1 cellular context compared by ENCODE assay signal in the genomic region with DNA sequence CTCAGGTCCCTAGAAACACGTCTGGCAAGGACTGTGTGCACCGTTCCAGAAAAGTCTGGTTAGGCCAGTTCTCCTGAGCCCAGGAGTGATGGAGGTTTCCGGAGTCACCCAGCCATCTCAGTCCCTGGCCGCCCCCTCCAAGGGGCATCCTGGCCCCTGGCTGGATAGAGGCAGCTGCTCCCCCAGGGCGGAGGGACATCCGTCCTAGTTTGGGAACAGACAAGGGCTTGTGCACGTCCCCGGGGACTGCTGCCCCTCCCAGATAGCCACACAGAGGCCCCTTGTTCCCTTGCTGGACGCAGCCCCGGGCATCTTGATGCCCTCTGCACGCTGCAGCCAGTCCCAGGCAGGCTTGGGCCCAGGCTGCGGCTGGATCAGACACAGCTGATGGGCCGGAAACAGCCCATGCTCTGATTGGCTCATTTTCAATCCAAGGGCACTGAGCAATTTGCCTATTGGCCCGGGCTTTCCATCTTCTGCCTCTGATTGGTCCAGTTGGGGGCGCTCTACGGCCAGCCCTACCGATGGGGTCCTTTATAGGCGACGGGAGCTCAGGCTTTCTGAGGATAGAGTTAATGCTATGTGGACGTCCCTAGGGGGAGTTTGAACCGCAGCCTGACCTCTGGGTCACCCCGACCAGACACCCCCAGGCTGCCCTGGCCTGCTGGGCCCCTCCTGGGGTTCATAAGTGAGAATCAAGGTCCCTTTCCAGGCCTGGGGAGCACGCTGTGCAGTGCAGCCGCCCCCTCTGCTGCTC.
TF ChIP-seq lines count a peak whose summit lies in the region.

No MANE protein-coding gene starts in this region.

TF ChIP-seq in GM23338, 12 proteins besides CTCF, POLR2A, EP300 and RAD21:
- TF ChIP-seq, protein P1, sequence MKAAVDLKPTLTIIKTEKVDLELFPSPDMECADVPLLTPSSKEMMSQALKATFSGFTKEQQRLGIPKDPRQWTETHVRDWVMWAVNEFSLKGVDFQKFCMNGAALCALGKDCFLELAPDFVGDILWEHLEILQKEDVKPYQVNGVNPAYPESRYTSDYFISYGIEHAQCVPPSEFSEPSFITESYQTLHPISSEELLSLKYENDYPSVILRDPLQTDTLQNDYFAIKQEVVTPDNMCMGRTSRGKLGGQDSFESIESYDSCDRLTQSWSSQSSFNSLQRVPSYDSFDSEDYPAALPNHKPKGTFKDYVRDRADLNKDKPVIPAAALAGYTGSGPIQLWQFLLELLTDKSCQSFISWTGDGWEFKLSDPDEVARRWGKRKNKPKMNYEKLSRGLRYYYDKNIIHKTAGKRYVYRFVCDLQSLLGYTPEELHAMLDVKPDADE (IDR thresholded peaks at IDR 0.05) = no peak
- no peak for TF ChIP-seq JUNB (IDR thresholded peaks at IDR 0.05; ENCODE audit: unreplicated experiment)
- TF ChIP-seq NANOG (IDR thresholded peaks at IDR 0.05; ENCODE audit: borderline replicate concordance) = no peak
- no peak for TF ChIP-seq ZNF331 (CRISPR knock-in tag; IDR thresholded peaks at IDR 0.05; ENCODE audit: low read depth)
- TF ChIP-seq, protein P2, sequence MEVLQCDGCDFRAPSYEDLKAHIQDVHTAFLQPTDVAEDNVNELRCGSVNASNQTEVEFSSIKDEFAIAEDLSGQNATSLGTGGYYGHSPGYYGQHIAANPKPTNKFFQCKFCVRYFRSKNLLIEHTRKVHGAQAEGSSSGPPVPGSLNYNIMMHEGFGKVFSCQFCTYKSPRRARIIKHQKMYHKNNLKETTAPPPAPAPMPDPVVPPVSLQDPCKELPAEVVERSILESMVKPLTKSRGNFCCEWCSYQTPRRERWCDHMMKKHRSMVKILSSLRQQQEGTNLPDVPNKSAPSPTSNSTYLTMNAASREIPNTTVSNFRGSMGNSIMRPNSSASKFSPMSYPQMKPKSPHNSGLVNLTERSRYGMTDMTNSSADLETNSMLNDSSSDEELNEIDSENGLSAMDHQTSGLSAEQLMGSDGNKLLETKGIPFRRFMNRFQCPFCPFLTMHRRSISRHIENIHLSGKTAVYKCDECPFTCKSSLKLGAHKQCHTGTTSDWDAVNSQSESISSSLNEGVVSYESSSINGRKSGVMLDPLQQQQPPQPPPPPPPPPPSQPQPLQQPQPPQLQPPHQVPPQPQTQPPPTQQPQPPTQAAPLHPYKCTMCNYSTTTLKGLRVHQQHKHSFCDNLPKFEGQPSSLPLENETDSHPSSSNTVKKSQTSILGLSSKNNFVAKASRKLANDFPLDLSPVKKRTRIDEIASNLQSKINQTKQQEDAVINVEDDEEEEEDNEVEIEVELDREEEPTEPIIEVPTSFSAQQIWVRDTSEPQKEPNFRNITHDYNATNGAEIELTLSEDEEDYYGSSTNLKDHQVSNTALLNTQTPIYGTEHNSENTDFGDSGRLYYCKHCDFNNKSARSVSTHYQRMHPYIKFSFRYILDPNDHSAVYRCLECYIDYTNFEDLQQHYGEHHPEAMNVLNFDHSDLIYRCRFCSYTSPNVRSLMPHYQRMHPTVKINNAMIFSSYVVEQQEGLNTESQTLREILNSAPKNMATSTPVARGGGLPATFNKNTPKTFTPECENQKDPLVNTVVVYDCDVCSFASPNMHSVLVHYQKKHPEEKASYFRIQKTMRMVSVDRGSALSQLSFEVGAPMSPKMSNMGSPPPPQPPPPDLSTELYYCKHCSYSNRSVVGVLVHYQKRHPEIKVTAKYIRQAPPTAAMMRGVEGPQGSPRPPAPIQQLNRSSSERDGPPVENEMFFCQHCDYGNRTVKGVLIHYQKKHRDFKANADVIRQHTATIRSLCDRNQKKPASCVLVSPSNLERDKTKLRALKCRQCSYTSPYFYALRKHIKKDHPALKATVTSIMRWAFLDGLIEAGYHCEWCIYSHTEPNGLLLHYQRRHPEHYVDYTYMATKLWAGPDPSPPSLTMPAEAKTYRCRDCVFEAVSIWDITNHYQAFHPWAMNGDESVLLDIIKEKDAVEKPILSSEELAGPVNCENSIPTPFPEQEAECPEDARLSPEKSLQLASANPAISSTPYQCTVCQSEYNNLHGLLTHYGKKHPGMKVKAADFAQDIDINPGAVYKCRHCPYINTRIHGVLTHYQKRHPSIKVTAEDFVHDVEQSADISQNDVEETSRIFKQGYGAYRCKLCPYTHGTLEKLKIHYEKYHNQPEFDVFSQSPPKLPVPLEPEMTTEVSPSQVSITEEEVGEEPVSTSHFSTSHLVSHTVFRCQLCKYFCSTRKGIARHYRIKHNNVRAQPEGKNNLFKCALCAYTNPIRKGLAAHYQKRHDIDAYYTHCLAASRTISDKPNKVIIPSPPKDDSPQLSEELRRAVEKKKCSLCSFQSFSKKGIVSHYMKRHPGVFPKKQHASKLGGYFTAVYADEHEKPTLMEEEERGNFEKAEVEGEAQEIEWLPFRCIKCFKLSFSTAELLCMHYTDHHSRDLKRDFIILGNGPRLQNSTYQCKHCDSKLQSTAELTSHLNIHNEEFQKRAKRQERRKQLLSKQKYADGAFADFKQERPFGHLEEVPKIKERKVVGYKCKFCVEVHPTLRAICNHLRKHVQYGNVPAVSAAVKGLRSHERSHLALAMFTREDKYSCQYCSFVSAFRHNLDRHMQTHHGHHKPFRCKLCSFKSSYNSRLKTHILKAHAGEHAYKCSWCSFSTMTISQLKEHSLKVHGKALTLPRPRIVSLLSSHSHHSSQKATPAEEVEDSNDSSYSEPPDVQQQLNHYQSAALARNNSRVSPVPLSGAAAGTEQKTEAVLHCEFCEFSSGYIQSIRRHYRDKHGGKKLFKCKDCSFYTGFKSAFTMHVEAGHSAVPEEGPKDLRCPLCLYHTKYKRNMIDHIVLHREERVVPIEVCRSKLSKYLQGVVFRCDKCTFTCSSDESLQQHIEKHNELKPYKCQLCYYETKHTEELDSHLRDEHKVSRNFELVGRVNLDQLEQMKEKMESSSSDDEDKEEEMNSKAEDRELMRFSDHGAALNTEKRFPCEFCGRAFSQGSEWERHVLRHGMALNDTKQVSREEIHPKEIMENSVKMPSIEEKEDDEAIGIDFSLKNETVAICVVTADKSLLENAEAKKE (CRISPR knock-in tag; IDR thresholded peaks at IDR 0.05) = no peak
- TF ChIP-seq CREB1 (CRISPR knock-in tag; IDR thresholded peaks at IDR 0.05; ENCODE audit: low read depth) = no peak
- no peak for TF ChIP-seq EZH2 (IDR thresholded peaks at IDR 0.05; ENCODE audit: low read depth, unreplicated experiment)
- no peak for TF ChIP-seq ZNF114 (CRISPR knock-in tag; IDR thresholded peaks at IDR 0.05)
- TF ChIP-seq POLR2AphosphoS5 (IDR thresholded peaks at IDR 0.05; ENCODE audit: low read depth) = no peak
- TF ChIP-seq, protein P3, sequence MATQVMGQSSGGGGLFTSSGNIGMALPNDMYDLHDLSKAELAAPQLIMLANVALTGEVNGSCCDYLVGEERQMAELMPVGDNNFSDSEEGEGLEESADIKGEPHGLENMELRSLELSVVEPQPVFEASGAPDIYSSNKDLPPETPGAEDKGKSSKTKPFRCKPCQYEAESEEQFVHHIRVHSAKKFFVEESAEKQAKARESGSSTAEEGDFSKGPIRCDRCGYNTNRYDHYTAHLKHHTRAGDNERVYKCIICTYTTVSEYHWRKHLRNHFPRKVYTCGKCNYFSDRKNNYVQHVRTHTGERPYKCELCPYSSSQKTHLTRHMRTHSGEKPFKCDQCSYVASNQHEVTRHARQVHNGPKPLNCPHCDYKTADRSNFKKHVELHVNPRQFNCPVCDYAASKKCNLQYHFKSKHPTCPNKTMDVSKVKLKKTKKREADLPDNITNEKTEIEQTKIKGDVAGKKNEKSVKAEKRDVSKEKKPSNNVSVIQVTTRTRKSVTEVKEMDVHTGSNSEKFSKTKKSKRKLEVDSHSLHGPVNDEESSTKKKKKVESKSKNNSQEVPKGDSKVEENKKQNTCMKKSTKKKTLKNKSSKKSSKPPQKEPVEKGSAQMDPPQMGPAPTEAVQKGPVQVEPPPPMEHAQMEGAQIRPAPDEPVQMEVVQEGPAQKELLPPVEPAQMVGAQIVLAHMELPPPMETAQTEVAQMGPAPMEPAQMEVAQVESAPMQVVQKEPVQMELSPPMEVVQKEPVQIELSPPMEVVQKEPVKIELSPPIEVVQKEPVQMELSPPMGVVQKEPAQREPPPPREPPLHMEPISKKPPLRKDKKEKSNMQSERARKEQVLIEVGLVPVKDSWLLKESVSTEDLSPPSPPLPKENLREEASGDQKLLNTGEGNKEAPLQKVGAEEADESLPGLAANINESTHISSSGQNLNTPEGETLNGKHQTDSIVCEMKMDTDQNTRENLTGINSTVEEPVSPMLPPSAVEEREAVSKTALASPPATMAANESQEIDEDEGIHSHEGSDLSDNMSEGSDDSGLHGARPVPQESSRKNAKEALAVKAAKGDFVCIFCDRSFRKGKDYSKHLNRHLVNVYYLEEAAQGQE (IDR thresholded peaks at IDR 0.05; ENCODE audit: unreplicated experiment) = no peak
- no peak for TF ChIP-seq STAT1 (IDR thresholded peaks at IDR 0.05; ENCODE audit: unreplicated experiment)
- no peak for TF ChIP-seq EZH2phosphoT487 (IDR thresholded peaks at IDR 0.05; ENCODE audit: unreplicated experiment)
